8 cellular contexts compared by ENCODE assay signal in the genomic region with DNA sequence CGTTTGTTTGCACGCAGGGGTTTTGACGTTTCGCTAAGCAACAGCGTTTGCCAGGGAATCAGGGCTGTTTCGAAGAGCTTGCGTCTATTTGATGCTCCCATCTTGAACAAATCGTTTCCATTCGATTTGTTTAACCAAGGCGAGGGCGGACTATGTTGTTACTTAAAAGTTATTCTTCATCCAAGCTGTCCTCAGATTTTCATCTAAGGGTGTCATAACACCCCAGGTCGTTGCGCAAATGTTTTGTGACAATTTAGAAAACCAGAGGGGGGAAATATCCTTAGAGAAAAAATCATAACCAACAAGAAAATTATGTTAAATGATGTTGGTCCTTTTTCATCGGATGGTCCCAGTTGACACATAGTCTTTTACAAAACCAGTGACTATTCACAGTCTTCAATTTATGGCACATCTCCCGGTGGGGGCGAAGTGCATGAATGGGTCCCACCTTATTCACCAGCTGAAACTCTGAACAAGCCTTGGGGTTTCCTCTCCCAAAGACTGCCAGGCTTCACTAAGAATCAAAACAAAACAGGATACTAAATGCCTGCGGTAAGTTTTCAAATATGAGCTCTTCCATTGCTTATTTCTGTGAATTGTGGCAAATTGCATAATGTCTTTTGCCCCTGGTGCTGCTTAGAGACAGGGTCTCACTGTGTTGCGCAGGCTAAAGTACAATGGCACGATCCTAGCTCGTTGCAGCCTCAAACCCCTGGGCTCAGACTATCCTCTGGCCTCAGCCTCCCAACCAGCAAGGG.
DNase-seq lines count a peak whose midpoint lies in the region; ATAC-seq and TF ChIP-seq lines count a peak whose summit lies in the region.

No MANE protein-coding gene starts in this region.

- peaks cover 36% of the 10 kb centered on the region for H3K4me1 Mint-ChIP-seq in activated T-cell treated with anti-CD3 and anti-CD28 coated beads, Interleukin-2, amount 50 U/mL, for 24 hours (ENCODE audit: low read depth)

- peak overlapping the region; percentile 84 for H3K27ac Mint-ChIP-seq in activated T-cell treated with anti-CD3 and anti-CD28 coated beads, Interleukin-2, amount 50 U/mL, for 24 hours

- 19 to 21% (median 20%) methylated on average over 20 of the region's 20 CpGs for WGBS in adrenal gland, 4 donors

- TF ChIP-seq CTCF in adrenal gland (IDR thresholded peaks at IDR 0.05): peak in 1 of 6 experiments; percentile 4
- TF ChIP-seq CTCF in kidney epithelial cell (IDR thresholded peaks at IDR 0.05; ENCODE audit: insufficient read depth, low read length, poor library complexity, severe bottlenecking): no peak

- peak overlapping the region; percentile 85 for H3K4me3 Mint-ChIP-seq in activated T-cell treated with anti-CD3 and anti-CD28 coated beads, Interleukin-2, amount 50 U/mL, for 24 hours

- DNase-seq in activated T-cell treated with anti-CD3 and anti-CD28 coated beads, Interleukin-2, amount 50 U/mL, for 24 hours: no peak
- DNase-seq in activated T-cell treated with anti-CD3 and anti-CD28 coated beads for 4 hours (no peak), adrenal gland (no peak), kidney epithelial cell (ENCODE audit: low read depth) (no peak), AML-193 (lab: John Stamatoyannopoulos, UW) (no peak)
- no peak for DNase-seq in activated CD8-positive, alpha-beta memory T cell treated with anti-CD3 and anti-CD28 coated beads for 24 hours

- no peaks in the 10 kb centered on the region for H3K36me3 Mint-ChIP-seq in activated T-cell treated with anti-CD3 and anti-CD28 coated beads, Interleukin-2, amount 50 U/mL, for 24 hours (ENCODE audit: low read depth)

- intact Hi-C loops in adrenal gland (cut with DNase I): loop anchor here (5.0 to 10.0 kb wide), 3 partner anchors 84 to 466 kb away; no protein-coding TSS in a partner anchor

- TF ChIP-seq POLR2A in adrenal gland (IDR thresholded peaks at IDR 0.05): no peak

- H3K4me1 ChIP-seq in adrenal gland (replicated peaks in 1 of 2): peaks cover 5 to 25% of the 10 kb centered on the region in 2 donors

- H3K4me3 ChIP-seq in adrenal gland (peak overlapping the region; percentile 40 to 74 (median 65)), kidney epithelial cell (ENCODE audit: low read depth, low read length) (peak overlapping the region; percentile 70)

- H3K27me3 ChIP-seq in adrenal gland: no peaks in the 10 kb centered on the region
- H3K27me3 ChIP-seq in kidney epithelial cell (ENCODE audit: control insufficient read depth, insufficient read depth, low read length): no peaks in the 10 kb centered on the region

- H3K9me3 ChIP-seq in adrenal gland (replicated peaks in 1 of 3): no peaks in the 10 kb centered on the region

- ATAC-seq in GM21528 (IDR thresholded peaks at IDR 0.05; ENCODE audit: low FRiP score, unreplicated experiment): no peak

- H3K27me3 Mint-ChIP-seq in activated T-cell treated with anti-CD3 and anti-CD28 coated beads, Interleukin-2, amount 50 U/mL, for 24 hours: no peaks in the 10 kb centered on the region

- peak overlapping the region; percentile 93 to 99 (median 96) for H3K27ac ChIP-seq in adrenal gland
- peak overlapping the region; percentile 89 for H3K27ac ChIP-seq in temporal lobe (ENCODE audit: low read depth, low read length)

- H3K9me3 Mint-ChIP-seq in activated T-cell treated with anti-CD3 and anti-CD28 coated beads, Interleukin-2, amount 50 U/mL, for 24 hours: no peaks in the 10 kb centered on the region

- no peaks in the 10 kb centered on the region for H3K36me3 ChIP-seq in adrenal gland (replicated peaks in 1 of 2)
- H3K36me3 ChIP-seq in kidney epithelial cell (ENCODE audit: control insufficient read depth, insufficient read depth, low read length): no peaks in the 10 kb centered on the region
